1 cellular context compared by ENCODE assay signal in the genomic region with DNA sequence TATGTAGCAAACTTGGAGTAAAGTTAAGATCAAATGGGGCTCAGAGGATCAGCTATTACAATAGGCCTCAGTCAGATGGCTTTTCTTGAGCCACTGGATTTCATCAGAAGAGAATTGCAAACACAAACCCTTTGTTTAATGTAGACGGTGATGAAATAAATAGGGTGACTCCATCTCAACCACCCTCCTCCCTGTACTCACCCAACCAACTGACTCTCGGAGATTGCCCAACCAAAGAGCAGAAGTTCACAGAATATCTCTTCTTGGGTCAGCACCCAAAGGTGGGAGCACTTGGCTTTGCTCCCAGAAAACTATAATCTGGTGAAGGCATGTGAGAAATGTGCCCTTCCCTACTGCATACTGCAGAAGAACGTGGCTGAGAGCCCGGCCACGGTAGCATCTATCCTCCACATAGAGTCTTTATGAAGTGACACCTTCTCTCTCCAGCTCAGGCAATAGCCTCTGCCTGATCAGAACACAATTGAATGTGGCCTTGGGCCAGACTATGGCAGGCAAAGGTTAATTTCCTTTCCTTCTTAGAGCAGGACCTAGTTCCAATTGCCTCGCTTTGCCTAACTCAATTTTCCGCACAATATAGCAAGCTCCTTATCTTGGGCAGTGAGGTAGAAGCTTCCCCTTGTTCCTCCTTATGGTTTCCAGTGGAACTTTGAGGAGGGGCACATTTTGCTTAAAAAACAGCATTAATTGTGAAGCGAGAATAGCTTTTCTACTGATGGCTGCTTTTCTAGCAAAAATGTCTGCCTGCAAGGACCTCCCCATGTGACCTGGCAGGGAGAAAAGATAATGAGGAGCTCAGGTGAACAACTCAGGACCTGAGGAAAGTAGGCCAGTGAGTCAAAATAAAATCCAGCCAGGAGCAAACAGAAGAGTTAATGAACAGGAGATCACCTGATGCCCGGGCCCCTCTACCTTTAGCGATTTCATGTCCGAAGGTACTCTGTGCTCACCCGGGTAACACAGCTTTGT.
A peak's percentile ranks its signal among the peaks of the same experiment; 100 is the strongest.
TF ChIP-seq lines count a peak whose summit lies in the region.

No MANE protein-coding gene starts in this region.

TF ChIP-seq in HepG2, 621 proteins besides CTCF, POLR2A, EP300 and RAD21 (continued from another document and continues in another):
- TF ChIP-seq, protein P1, sequence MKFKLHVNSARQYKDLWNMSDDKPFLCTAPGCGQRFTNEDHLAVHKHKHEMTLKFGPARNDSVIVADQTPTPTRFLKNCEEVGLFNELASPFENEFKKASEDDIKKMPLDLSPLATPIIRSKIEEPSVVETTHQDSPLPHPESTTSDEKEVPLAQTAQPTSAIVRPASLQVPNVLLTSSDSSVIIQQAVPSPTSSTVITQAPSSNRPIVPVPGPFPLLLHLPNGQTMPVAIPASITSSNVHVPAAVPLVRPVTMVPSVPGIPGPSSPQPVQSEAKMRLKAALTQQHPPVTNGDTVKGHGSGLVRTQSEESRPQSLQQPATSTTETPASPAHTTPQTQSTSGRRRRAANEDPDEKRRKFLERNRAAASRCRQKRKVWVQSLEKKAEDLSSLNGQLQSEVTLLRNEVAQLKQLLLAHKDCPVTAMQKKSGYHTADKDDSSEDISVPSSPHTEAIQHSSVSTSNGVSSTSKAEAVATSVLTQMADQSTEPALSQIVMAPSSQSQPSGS (CRISPR knock-in tag; IDR thresholded peaks at IDR 0.05) = peak; percentile 91
- TF ChIP-seq YEATS2 (CRISPR knock-in tag; IDR thresholded peaks at IDR 0.05; ENCODE audit: borderline replicate concordance) (0 out of 2 replicates have a peak, but pooled peaks have one; percentile 29), ZBTB7A (CRISPR knock-in tag; IDR thresholded peaks at IDR 0.05) (no peak), PAF1 (CRISPR knock-in tag; IDR thresholded peaks at IDR 0.05) (no peak), ZNF589 (CRISPR knock-in tag; conservative IDR thresholded peaks at IDR 0.05) (no peak), HOXA5 (CRISPR knock-in tag; IDR thresholded peaks at IDR 0.05) (peak; percentile 95), AKAP8 (CRISPR knock-in tag; IDR thresholded peaks at IDR 0.05) (no peak), KMT2A (CRISPR knock-in tag; IDR thresholded peaks at IDR 0.05) (0 out of 2 replicates have a peak, but pooled peaks have one; percentile 34), ZNF501 (CRISPR knock-in tag; IDR thresholded peaks at IDR 0.05) (0 out of 2 replicates have a peak, but pooled peaks have one; percentile 9), SMARCC2 (IDR thresholded peaks at IDR 0.05) (0 out of 2 replicates have a peak, but pooled peaks have one; percentile 15), CCDC6 (CRISPR knock-in tag; IDR thresholded peaks at IDR 0.05) (peak; percentile 73; the same call in 1 of the 2 replicates), ZNF460 (CRISPR knock-in tag; IDR thresholded peaks at IDR 0.05; ENCODE audit: borderline replicate concordance) (no peak; the same call in 1 of the 2 replicates), ZNF33B (CRISPR knock-in tag; IDR thresholded peaks at IDR 0.05) (no peak), RXRA (CRISPR knock-in tag; IDR thresholded peaks at IDR 0.05) (peak; percentile 85; the same call in 1 of the 2 replicates), TCF12 (IDR thresholded peaks at IDR 0.05) (no peak), TCF12 (CRISPR knock-in tag; IDR thresholded peaks at IDR 0.05) (0 out of 2 replicates have a peak, but pooled peaks have one; percentile 39), MTF2 (CRISPR knock-in tag; IDR thresholded peaks at IDR 0.05; ENCODE audit: borderline replicate concordance) (0 out of 2 replicates have a peak, but pooled peaks have one; percentile 56), ZSCAN25 (CRISPR knock-in tag; IDR thresholded peaks at IDR 0.05) (peak; percentile 67; the same call in 1 of the 2 replicates), ZNF816 (CRISPR knock-in tag; IDR thresholded peaks at IDR 0.05; ENCODE audit: borderline replicate concordance) (no peak; the same call in 1 of the 2 replicates), BCL6 (CRISPR knock-in tag; IDR thresholded peaks at IDR 0.05) (peak; percentile 83), ZNF543 (CRISPR knock-in tag; IDR thresholded peaks at IDR 0.05) (no peak), ZNF251 (CRISPR knock-in tag; IDR thresholded peaks at IDR 0.05) (no peak), FOXJ3 (CRISPR knock-in tag; IDR thresholded peaks at IDR 0.05; ENCODE audit: borderline replicate concordance) (peak; percentile 97; the same call in 1 of the 2 replicates), MBD4 (IDR thresholded peaks at IDR 0.05; ENCODE audit: borderline replicate concordance, low read length) (no peak), NR1H2 (CRISPR knock-in tag; IDR thresholded peaks at IDR 0.05; ENCODE audit: borderline replicate concordance, low read depth) (no peak), CEBPG (CRISPR knock-in tag; IDR thresholded peaks at IDR 0.05) (peak; percentile 98), CAMTA2 (CRISPR knock-in tag; IDR thresholded peaks at IDR 0.05; ENCODE audit: borderline replicate concordance) (no peak), FOXK1 (CRISPR knock-in tag; IDR thresholded peaks at IDR 0.05; ENCODE audit: borderline replicate concordance, low read depth) (peak; percentile 55; the same call in 1 of the 2 replicates), ZNF749 (CRISPR knock-in tag; IDR thresholded peaks at IDR 0.05; ENCODE audit: borderline replicate concordance) (peak; percentile 54; the same call in 1 of the 2 replicates)
- TF ChIP-seq, protein P2, sequence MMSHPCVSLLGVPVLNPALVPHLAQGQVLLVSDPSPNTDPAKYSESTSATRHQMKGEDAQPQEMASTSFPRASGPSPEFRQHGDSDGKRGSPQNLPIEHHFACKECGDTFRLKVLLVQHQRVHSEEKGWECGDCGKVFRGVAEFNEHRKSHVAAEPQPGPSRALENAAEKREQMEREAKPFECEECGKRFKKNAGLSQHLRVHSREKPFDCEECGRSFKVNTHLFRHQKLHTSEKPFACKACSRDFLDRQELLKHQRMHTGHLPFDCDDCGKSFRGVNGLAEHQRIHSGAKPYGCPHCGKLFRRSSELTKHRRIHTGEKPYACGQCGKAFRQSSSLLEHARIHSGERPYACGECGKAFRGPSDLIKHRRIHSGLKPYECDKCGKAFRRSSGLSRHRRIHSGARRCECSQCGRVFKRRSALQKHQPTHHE (CRISPR knock-in tag; IDR thresholded peaks at IDR 0.05; ENCODE audit: borderline replicate concordance) = peak; percentile 62; the same call in 1 of the 2 replicates
- TF ChIP-seq, protein P3, sequence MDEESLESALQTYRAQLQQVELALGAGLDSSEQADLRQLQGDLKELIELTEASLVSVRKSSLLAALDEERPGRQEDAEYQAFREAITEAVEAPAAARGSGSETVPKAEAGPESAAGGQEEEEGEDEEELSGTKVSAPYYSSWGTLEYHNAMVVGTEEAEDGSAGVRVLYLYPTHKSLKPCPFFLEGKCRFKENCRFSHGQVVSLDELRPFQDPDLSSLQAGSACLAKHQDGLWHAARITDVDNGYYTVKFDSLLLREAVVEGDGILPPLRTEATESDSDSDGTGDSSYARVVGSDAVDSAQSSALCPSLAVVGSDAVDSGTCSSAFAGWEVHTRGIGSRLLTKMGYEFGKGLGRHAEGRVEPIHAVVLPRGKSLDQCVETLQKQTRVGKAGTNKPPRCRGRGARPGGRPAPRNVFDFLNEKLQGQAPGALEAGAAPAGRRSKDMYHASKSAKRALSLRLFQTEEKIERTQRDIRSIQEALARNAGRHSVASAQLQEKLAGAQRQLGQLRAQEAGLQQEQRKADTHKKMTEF (CRISPR knock-in tag; IDR thresholded peaks at IDR 0.05) = peak; percentile 94; the same call in 1 of the 2 replicates
- TF ChIP-seq, protein P4, sequence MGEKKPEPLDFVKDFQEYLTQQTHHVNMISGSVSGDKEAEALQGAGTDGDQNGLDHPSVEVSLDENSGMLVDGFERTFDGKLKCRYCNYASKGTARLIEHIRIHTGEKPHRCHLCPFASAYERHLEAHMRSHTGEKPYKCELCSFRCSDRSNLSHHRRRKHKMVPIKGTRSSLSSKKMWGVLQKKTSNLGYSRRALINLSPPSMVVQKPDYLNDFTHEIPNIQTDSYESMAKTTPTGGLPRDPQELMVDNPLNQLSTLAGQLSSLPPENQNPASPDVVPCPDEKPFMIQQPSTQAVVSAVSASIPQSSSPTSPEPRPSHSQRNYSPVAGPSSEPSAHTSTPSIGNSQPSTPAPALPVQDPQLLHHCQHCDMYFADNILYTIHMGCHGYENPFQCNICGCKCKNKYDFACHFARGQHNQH (CRISPR knock-in tag; IDR thresholded peaks at IDR 0.05) = peak; percentile 64
- TF ChIP-seq, protein P5, sequence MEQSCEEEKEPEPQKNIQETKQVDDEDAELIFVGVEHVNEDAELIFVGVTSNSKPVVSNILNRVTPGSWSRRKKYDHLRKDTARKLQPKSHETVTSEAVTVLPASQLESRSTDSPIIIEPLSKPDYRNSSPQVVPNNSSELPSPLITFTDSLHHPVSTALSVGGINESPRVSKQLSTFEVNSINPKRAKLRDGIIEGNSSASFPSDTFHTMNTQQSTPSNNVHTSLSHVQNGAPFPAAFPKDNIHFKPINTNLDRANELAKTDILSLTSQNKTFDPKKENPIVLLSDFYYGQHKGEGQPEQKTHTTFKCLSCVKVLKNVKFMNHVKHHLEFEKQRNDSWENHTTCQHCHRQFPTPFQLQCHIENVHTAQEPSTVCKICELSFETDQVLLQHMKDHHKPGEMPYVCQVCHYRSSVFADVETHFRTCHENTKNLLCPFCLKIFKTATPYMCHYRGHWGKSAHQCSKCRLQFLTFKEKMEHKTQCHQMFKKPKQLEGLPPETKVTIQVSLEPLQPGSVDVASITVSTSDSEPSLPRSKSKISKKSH (CRISPR knock-in tag; IDR thresholded peaks at IDR 0.05; ENCODE audit: borderline replicate concordance) = no peak
- TF ChIP-seq, protein P6, sequence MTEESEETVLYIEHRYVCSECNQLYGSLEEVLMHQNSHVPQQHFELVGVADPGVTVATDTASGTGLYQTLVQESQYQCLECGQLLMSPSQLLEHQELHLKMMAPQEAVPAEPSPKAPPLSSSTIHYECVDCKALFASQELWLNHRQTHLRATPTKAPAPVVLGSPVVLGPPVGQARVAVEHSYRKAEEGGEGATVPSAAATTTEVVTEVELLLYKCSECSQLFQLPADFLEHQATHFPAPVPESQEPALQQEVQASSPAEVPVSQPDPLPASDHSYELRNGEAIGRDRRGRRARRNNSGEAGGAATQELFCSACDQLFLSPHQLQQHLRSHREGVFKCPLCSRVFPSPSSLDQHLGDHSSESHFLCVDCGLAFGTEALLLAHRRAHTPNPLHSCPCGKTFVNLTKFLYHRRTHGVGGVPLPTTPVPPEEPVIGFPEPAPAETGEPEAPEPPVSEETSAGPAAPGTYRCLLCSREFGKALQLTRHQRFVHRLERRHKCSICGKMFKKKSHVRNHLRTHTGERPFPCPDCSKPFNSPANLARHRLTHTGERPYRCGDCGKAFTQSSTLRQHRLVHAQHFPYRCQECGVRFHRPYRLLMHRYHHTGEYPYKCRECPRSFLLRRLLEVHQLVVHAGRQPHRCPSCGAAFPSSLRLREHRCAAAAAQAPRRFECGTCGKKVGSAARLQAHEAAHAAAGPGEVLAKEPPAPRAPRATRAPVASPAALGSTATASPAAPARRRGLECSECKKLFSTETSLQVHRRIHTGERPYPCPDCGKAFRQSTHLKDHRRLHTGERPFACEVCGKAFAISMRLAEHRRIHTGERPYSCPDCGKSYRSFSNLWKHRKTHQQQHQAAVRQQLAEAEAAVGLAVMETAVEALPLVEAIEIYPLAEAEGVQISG (CRISPR knock-in tag; IDR thresholded peaks at IDR 0.05) = peak; percentile 66; the same call in 1 of the 2 replicates
- TF ChIP-seq, protein P7, sequence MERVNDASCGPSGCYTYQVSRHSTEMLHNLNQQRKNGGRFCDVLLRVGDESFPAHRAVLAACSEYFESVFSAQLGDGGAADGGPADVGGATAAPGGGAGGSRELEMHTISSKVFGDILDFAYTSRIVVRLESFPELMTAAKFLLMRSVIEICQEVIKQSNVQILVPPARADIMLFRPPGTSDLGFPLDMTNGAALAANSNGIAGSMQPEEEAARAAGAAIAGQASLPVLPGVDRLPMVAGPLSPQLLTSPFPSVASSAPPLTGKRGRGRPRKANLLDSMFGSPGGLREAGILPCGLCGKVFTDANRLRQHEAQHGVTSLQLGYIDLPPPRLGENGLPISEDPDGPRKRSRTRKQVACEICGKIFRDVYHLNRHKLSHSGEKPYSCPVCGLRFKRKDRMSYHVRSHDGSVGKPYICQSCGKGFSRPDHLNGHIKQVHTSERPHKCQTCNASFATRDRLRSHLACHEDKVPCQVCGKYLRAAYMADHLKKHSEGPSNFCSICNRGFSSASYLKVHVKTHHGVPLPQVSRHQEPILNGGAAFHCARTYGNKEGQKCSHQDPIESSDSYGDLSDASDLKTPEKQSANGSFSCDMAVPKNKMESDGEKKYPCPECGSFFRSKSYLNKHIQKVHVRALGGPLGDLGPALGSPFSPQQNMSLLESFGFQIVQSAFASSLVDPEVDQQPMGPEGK (CRISPR knock-in tag; IDR thresholded peaks at IDR 0.05) = peak; percentile 86
- TF ChIP-seq, protein P8, sequence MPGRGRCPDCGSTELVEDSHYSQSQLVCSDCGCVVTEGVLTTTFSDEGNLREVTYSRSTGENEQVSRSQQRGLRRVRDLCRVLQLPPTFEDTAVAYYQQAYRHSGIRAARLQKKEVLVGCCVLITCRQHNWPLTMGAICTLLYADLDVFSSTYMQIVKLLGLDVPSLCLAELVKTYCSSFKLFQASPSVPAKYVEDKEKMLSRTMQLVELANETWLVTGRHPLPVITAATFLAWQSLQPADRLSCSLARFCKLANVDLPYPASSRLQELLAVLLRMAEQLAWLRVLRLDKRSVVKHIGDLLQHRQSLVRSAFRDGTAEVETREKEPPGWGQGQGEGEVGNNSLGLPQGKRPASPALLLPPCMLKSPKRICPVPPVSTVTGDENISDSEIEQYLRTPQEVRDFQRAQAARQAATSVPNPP (CRISPR knock-in tag; IDR thresholded peaks at IDR 0.05) = no peak
- TF ChIP-seq, protein P9, sequence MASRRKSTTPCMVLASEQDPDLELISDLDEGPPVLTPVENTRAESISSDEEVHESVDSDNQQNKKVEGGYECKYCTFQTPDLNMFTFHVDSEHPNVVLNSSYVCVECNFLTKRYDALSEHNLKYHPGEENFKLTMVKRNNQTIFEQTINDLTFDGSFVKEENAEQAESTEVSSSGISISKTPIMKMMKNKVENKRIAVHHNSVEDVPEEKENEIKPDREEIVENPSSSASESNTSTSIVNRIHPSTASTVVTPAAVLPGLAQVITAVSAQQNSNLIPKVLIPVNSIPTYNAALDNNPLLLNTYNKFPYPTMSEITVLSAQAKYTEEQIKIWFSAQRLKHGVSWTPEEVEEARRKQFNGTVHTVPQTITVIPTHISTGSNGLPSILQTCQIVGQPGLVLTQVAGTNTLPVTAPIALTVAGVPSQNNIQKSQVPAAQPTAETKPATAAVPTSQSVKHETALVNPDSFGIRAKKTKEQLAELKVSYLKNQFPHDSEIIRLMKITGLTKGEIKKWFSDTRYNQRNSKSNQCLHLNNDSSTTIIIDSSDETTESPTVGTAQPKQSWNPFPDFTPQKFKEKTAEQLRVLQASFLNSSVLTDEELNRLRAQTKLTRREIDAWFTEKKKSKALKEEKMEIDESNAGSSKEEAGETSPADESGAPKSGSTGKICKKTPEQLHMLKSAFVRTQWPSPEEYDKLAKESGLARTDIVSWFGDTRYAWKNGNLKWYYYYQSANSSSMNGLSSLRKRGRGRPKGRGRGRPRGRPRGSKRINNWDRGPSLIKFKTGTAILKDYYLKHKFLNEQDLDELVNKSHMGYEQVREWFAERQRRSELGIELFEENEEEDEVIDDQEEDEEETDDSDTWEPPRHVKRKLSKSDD (CRISPR knock-in tag; IDR thresholded peaks at IDR 0.05; ENCODE audit: low read depth) = peak; percentile 70; the same call in 1 of the 2 replicates
- TF ChIP-seq, protein P10, sequence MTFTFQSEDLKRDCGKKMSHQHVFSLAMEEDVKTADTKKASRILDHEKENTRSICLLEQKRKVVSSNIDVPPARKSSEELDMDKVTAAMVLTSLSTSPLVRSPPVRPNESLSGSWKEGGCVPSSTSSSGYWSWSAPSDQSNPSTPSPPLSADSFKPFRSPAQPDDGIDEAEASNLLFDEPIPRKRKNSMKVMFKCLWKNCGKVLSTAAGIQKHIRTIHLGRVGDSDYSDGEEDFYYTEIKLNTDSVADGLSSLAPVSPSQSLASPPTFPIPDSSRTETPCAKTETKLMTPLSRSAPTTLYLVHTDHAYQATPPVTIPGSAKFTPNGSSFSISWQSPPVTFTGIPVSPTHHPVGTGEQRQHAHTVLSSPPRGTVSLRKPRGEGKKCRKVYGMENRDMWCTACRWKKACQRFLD (CRISPR knock-in tag; IDR thresholded peaks at IDR 0.05; ENCODE audit: borderline replicate concordance) = 0 out of 2 replicates have a peak, but pooled peaks have one; percentile 56
